8 cellular contexts compared by ENCODE assay signal in the genomic region with DNA sequence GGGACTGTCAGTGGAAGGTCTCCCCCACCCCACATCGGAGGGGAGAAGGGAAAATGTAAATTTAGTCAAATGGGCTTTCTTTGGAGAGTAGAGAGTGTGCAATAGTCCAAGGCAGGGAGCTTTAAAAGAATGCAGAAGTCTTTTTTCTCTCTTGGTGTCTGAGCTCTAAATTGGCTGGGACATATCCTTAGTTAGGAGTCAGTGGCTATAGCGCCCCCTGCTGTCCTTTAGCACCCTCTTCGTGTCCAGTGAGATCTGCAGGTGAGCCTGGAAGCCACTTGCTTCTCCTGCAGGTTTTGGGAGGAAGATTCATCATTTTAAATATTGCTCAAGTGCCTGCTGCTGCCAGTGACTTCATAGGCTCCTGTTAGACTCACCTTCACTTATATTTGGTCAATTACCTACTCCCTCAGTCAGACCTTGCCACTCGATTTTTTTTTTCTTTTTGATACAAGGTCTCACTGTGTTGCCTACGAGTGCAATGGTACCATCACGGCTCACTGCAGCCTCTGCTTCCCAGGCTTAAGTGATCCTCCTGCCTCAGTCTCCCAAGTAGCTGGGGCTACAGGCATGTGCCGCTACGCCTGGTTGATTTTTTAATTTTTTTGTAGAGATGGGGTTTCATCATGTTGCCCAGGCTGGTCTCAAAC.
DNase-seq lines count a peak whose midpoint lies in the region; ATAC-seq, FAIRE-seq and TF ChIP-seq lines count a peak whose summit lies in the region.

No MANE protein-coding gene starts in this region.

- no peaks in the 10 kb centered on the region for H3K36me3 ChIP-seq in H1 (ENCODE audit: control insufficient read depth in 2 of 4, insufficient read depth in 4 of 4, low read length in 3 of 4)

- H2BK120ac ChIP-seq in H1 (replicated peaks; ENCODE audit: low read depth, low read length): no peak overlapping the region

- no peak overlapping the region for H4K5ac ChIP-seq in H1 (ENCODE audit: insufficient read length, low read depth, low read length)

- no peaks in the 10 kb centered on the region for H3K23me2 ChIP-seq in H1 (ENCODE audit: low read depth, low read length)

- POLR2A ChIA-PET in CD4-positive, alpha-beta T cell (lab: Charles Lee): interaction anchor here (0.6 to 1.4 kb wide), 12 partner anchors 25 to 207 kb away, joined by 3 to 17 read pairs (median 4); a partner anchor contains a TSS
- POLR2A ChIA-PET in H1 (lab: Charles Lee; ENCODE audit: partially characterized antibody): interaction anchor here (0.7 to 1.0 kb wide), 3 partner anchors 9 to 231 kb away, joined by 3 to 4 read pairs (median 3); no protein-coding TSS in a partner anchor

- no peaks in the 10 kb centered on the region for H4K20me1 ChIP-seq in H1 (replicated peaks in 1 of 2; ENCODE audit: control insufficient read depth in 1 of 2, insufficient read depth in 2 of 2, low read length in 2 of 2)

- no peak overlapping the region for H2AFZ ChIP-seq in H1 (ENCODE audit: low read length)

- H4K91ac ChIP-seq in H1 (replicated peaks; ENCODE audit: insufficient read length, low read length): no peak overlapping the region

- peak; percentile 66 to 83 (median 77) for DNase-seq in CD4-positive, alpha-beta T cell
- DNase-seq in NCI-H774 (lab: John Stamatoyannopoulos, UW): peak; percentile 21
- DNase-seq in activated CD8-positive, alpha-beta memory T cell treated with anti-CD3 and anti-CD28 coated beads for 1 hour (ENCODE audit: extremely low read depth in 1 of 2, low read depth in 1 of 2): peak; percentile 66
- DNase-seq in H1 (ENCODE audit: low read depth in 1 of 2, low spot score in 2 of 2): peak; percentile 10 to 80
- DNase-seq in middle frontal gyrus (ENCODE audit: extremely low spot score, low spot score): peak; percentile 42
- peak; percentile 60 to 70 for DNase-seq in stimulated activated CD8-positive, alpha-beta memory T cell treated with anti-CD3 and anti-CD28 coated beads, Interleukin-4, amount 100 ng/mL, for 1 hour (ENCODE audit: low read depth in 2 of 2, low spot score in 1 of 2)

- 49% methylated on average over 8 of the region's 8 CpGs; no CpG with 5 or more reads in 1 of the 2 experiments for WGBS in H1 (ENCODE audit: extremely low coverage in 1 of 2, insufficient coverage in 1 of 2, insufficient read length in 1 of 2, insufficient replicate concordance in 2 of 2, low coverage in 1 of 2, low lambda C conversion rate in 2 of 2, missing lambda C conversion rate in 1 of 2), 2 experiments

- no peak overlapping the region for H3K4me3 Mint-ChIP-seq in CD4-positive, alpha-beta T cell

- H3K27me3 Mint-ChIP-seq in CD4-positive, alpha-beta T cell: no peaks in the 10 kb centered on the region

- no peaks in the 10 kb centered on the region for H3K79me2 ChIP-seq in H1 (ENCODE audit: control insufficient read depth in 1 of 2, insufficient read depth in 2 of 2, low read length in 2 of 2)

- no peak overlapping the region for H3K9ac ChIP-seq in H1 (replicated peaks in 1 of 4; ENCODE audit: extremely low read depth in 1 of 4, low read depth in 3 of 4, low read length in 3 of 4)

- TF ChIP-seq RAD21 in H1 (IDR thresholded peaks at IDR 0.05 in 1 of 2, conservative IDR thresholded peaks at IDR 0.05 in 1 of 2; ENCODE audit: low read depth in 2 of 2, low read length in 2 of 2): peak; percentile 83 to 89

- H2AK5ac ChIP-seq in H1 (ENCODE audit: low read depth, low read length): no peak overlapping the region

- TF ChIP-seq POLR2A in H1 (IDR thresholded peaks at IDR 0.05; ENCODE audit: control extremely low read depth in 1 of 2, low read depth in 2 of 2, low read length in 2 of 2): no peak

- TF ChIP-seq CTCF in CD4-positive, alpha-beta T cell (IDR thresholded peaks at IDR 0.05): peak; percentile 84
- peak; percentile 72 to 83 (median 82) for TF ChIP-seq CTCF in H1 (IDR thresholded peaks at IDR 0.05; ENCODE audit: control extremely low read depth in 1 of 3, insufficient read depth in 1 of 3, low read depth in 1 of 3, low read length in 3 of 3)

- H2BK5ac ChIP-seq in H1 (ENCODE audit: low read depth, low read length): no peak overlapping the region

- no peak overlapping the region for H3K23ac ChIP-seq in H1 (ENCODE audit: insufficient read length)

- peak overlapping the region; percentile 67 for H3K27ac Mint-ChIP-seq in CD4-positive, alpha-beta T cell

- CTCF ChIA-PET in CD4-positive, alpha-beta T cell (lab: Charles Lee): interaction anchor here (0.5 to 2.3 kb wide), 16 partner anchors 11 to 210 kb away, joined by 3 to 29 read pairs (median 4); no protein-coding TSS in a partner anchor
- CTCF ChIA-PET in H1 (lab: Charles Lee; ENCODE audit: partially characterized antibody): interaction anchor here (0.6 to 7.8 kb wide), 54 partner anchors 9 to 1152 kb away, joined by 3 to 52 read pairs (median 3); a partner anchor contains a TSS

- no peak overlapping the region for H3K56ac ChIP-seq in H1 (replicated peaks; ENCODE audit: insufficient read length, low read depth, low read length)

- no peaks in the 10 kb centered on the region for H3K9me3 Mint-ChIP-seq in CD4-positive, alpha-beta T cell

- intact Hi-C loops in CD4-positive, alpha-beta T cell (cut with DNase I, micrococcal nuclease): loop anchor here (1.0 to 5.0 kb wide), 6 partner anchors 24 to 207 kb away; no protein-coding TSS in a partner anchor

- no peak overlapping the region for H2BK20ac ChIP-seq in H1 (ENCODE audit: low read length)

- peak; percentile 30 for ATAC-seq in CD4-positive, alpha-beta T cell (ENCODE audit: poor library complexity)
- peak; percentile 35 for ATAC-seq in HG02763 (IDR thresholded peaks at IDR 0.05; ENCODE audit: unreplicated experiment)
- no peak for ATAC-seq in GM19324 (IDR thresholded peaks at IDR 0.05; ENCODE audit: low FRiP score, unreplicated experiment)

- TF ChIP-seq EP300 in H1 (IDR thresholded peaks at IDR 0.05; ENCODE audit: borderline replicate concordance in 1 of 2, low read depth in 2 of 2, low read length in 2 of 2): no peak

- FAIRE-seq in H1 (lab: Jason Lieb, UNC): no peak

- no peak overlapping the region for H2BK12ac ChIP-seq in H1 (ENCODE audit: low read depth, low read length)

- H3K27ac ChIP-seq in CD4-positive, alpha-beta T cell (ENCODE audit: low read depth, low read length): no peak overlapping the region
- no peak overlapping the region for H3K27ac ChIP-seq in H1 (ENCODE audit: low read depth, low read length)

- H3K27me3 ChIP-seq in CD4-positive, alpha-beta T cell (ENCODE audit: control insufficient read depth, insufficient read depth, low read length): no peaks in the 10 kb centered on the region
- H3K27me3 ChIP-seq in H1 (replicated peaks in 1 of 4; ENCODE audit: control insufficient read depth in 3 of 4, extremely low read depth in 1 of 4, insufficient read depth in 3 of 4, low read length in 3 of 4): no peaks in the 10 kb centered on the region

- H3K14ac ChIP-seq in H1 (ENCODE audit: insufficient read length): no peak overlapping the region

- no peak overlapping the region for H3K4ac ChIP-seq in H1 (replicated peaks; ENCODE audit: insufficient read length, low read depth, low read length)

- H3K4me1 Mint-ChIP-seq in CD4-positive, alpha-beta T cell (ENCODE audit: low read depth): peaks cover 57% of the 10 kb centered on the region

- no peak overlapping the region for H2BK15ac ChIP-seq in H1 (ENCODE audit: low read length)

- H3K79me1 ChIP-seq in H1 (ENCODE audit: low read depth, low read length): no peaks in the 10 kb centered on the region

- H3K4me3 ChIP-seq in H1 (ENCODE audit: extremely low read depth in 1 of 4, insufficient read depth in 2 of 4, low read depth in 3 of 4, low read length in 4 of 4): no peak overlapping the region

- H3K4me2 ChIP-seq in H1 (ENCODE audit: insufficient read depth in 1 of 2, low read depth in 2 of 2, low read length in 2 of 2): no peak overlapping the region

- no peaks in the 10 kb centered on the region for H3K9me3 ChIP-seq in CD4-positive, alpha-beta T cell (ENCODE audit: control insufficient read depth, low read length)
- no peaks in the 10 kb centered on the region for H3K9me3 ChIP-seq in H1 (ENCODE audit: insufficient read depth in 2 of 2, low read depth in 1 of 2, low read length in 1 of 2)

- H3K36me3 Mint-ChIP-seq in CD4-positive, alpha-beta T cell (ENCODE audit: low read depth): peaks cover 8% of the 10 kb centered on the region

- H3K4me1 ChIP-seq in H1 (replicated peaks in 1 of 4; ENCODE audit: control insufficient read depth in 3 of 4, insufficient read depth in 4 of 4, low read length in 3 of 4): no peaks in the 10 kb centered on the region

- H3K18ac ChIP-seq in H1 (ENCODE audit: extremely low read depth, low read length): no peak overlapping the region

- no peak overlapping the region; the same call in 1 of the 2 replicates for H4K8ac ChIP-seq in H1 (ENCODE audit: extremely low read depth, insufficient read depth, low read length)

TF ChIP-seq in H1, 55 proteins besides CTCF, POLR2A, EP300 and RAD21 (continues in another document):
- TF ChIP-seq, protein P1, sequence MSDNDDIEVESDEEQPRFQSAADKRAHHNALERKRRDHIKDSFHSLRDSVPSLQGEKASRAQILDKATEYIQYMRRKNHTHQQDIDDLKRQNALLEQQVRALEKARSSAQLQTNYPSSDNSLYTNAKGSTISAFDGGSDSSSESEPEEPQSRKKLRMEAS (IDR thresholded peaks at IDR 0.05): no peak
- no peak for TF ChIP-seq TEAD4 (IDR thresholded peaks at IDR 0.05; ENCODE audit: low read depth, low read length)
- no peak for TF ChIP-seq GABPA (IDR thresholded peaks at IDR 0.05; ENCODE audit: borderline replicate concordance, insufficient read depth, low read length)
- TF ChIP-seq ASH2L (IDR thresholded peaks at IDR 0.05; ENCODE audit: low read length): no peak
- TF ChIP-seq, protein P2, sequence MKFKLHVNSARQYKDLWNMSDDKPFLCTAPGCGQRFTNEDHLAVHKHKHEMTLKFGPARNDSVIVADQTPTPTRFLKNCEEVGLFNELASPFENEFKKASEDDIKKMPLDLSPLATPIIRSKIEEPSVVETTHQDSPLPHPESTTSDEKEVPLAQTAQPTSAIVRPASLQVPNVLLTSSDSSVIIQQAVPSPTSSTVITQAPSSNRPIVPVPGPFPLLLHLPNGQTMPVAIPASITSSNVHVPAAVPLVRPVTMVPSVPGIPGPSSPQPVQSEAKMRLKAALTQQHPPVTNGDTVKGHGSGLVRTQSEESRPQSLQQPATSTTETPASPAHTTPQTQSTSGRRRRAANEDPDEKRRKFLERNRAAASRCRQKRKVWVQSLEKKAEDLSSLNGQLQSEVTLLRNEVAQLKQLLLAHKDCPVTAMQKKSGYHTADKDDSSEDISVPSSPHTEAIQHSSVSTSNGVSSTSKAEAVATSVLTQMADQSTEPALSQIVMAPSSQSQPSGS (IDR thresholded peaks at IDR 0.05; ENCODE audit: low read length): no peak
- no peak for TF ChIP-seq CBX8 (IDR thresholded peaks at IDR 0.05; ENCODE audit: borderline replicate concordance, low read depth, low read length)
- no peak for TF ChIP-seq TBP (IDR thresholded peaks at IDR 0.05; ENCODE audit: low read depth, low read length)
- no peak for TF ChIP-seq TAF1 (IDR thresholded peaks at IDR 0.05; ENCODE audit: low read depth, low read length)
- no peak for TF ChIP-seq NANOG (IDR thresholded peaks at IDR 0.05; ENCODE audit: insufficient read depth, low read depth, low read length, poor library complexity, severe bottlenecking)
- TF ChIP-seq EGR1 (IDR thresholded peaks at IDR 0.05; ENCODE audit: borderline replicate concordance, low read depth, low read length): no peak
- no peak for TF ChIP-seq KDM5A (IDR thresholded peaks at IDR 0.05; ENCODE audit: low read length)

Comparison
In these comparisons a context has a peak if more than half of its experiments do, and no peak if none do; other contexts are left out.
1. DNase-seq: peak in every context shown above with its lines; median percentile 77 in CD4-positive, alpha-beta T cell; 66 in activated CD8-positive, alpha-beta memory T cell treated with anti-CD3 and anti-CD28 coated beads for 1 hour; 65 in stimulated activated CD8-positive, alpha-beta memory T cell treated with anti-CD3 and anti-CD28 coated beads, Interleukin-4, amount 100 ng/mL, for 1 hour; 45 in H1; 42 in middle frontal gyrus; 21 in NCI-H774.